In the genomic region with DNA sequence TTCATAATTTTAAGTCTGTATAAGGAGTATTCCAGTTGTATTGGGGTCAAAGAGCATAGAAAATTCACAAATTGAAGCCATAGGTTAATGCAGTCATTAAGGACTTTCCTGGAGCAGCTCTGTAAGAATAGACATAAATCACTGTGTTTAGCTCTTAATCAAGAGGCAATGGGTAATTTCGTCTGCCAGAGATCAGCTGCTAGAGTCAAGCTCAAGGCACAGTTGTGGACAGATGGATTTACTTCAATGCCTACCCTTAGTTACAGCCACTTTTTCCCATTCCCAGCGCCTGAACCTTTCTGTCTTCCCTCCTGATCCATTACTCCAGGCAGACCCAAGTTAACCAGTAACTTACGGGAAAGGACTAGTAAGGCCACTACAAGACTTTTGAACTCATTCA, we compare ENCODE assay signal across 18 cellular contexts.
"Had no signal": no experiment of that assay in that cellular context is flagged by ENCODE, and none has a peak within 500 bp of the region (broad histone marks: within the 10 kb centered on the region; RNA-seq: fewer than 3 reads in every experiment).

No MANE protein-coding gene starts in this region.

- H3K27ac ChIP-seq: psoas muscle, right lobe of liver, spleen, upper lobe of right lung had no signal

- H3K9me3 Mint-ChIP-seq: activated CD8-positive, alpha-beta T cell treated with anti-CD3 and anti-CD28 coated beads for 36 hours; activated T-cell treated with anti-CD3 and anti-CD28 coated beads, Interleukin-2, amount 50 U/mL, for 4 hours; dendritic cell treated with granulocyte-macrophage colony-stimulating factor and Interleukin-4, amounts not matched to agents 40 ng/mL and 50 ng/mL, for 4 days; effector memory CD8-positive, alpha-beta T cell; stimulated activated memory B cell treated with anti-CD40 and anti-IgM and Interleukin-4, amounts not matched to agents 10 μg/mL and 1 μg/mL and 100 μg/mL, for 72 hours had no signal

- H3K27me3 ChIP-seq: right lobe of liver, spleen, upper lobe of right lung had no signal

- H3K4me3 ChIP-seq: lung, psoas muscle, right lobe of liver, spleen, thoracic aorta, upper lobe of right lung had no signal

- H3K4me1 Mint-ChIP-seq: stimulated activated memory B cell treated with anti-CD40 and anti-IgM and Interleukin-4, amounts not matched to agents 10 μg/mL and 1 μg/mL and 100 μg/mL, for 72 hours had no signal

- H3K27me3 Mint-ChIP-seq: activated CD8-positive, alpha-beta T cell treated with anti-CD3 and anti-CD28 coated beads for 36 hours had no signal

- DNase-seq: activated CD4-positive, CD25-positive, alpha-beta regulatory T cell; activated effector memory CD4-positive, alpha-beta T cell treated with Interleukin-2 at 50 U/mL for 16 hours; activated T-cell treated with anti-CD3 and anti-CD28 coated beads, Interleukin-2, amount 50 U/mL, for 4 hours; effector memory CD8-positive, alpha-beta T cell; hippocampal formation; left colon; psoas muscle; right lobe of liver; spleen; T-helper 1 cell; T-helper 9 cell; upper lobe of right lung had no signal

- H3K4me1 ChIP-seq: psoas muscle, spleen had no signal

- H3K36me3 Mint-ChIP-seq: stimulated activated memory B cell treated with anti-CD40 and anti-IgM and Interleukin-4, amounts not matched to agents 10 μg/mL and 1 μg/mL and 100 μg/mL, for 72 hours had no signal

- H3K9me3 ChIP-seq: psoas muscle, right lobe of liver, spleen, thoracic aorta, upper lobe of right lung had no signal

- H3K4me3 Mint-ChIP-seq: activated CD8-positive, alpha-beta T cell treated with anti-CD3 and anti-CD28 coated beads for 36 hours; activated T-cell treated with anti-CD3 and anti-CD28 coated beads, Interleukin-2, amount 50 U/mL, for 4 hours; dendritic cell treated with granulocyte-macrophage colony-stimulating factor and Interleukin-4, amounts not matched to agents 40 ng/mL and 50 ng/mL, for 4 days; effector memory CD8-positive, alpha-beta T cell; mesothelial cell of epicardium; stimulated activated memory B cell treated with anti-CD40 and anti-IgM and Interleukin-4, amounts not matched to agents 10 μg/mL and 1 μg/mL and 100 μg/mL, for 72 hours had no signal

- ATAC-seq: effector memory CD8-positive, alpha-beta T cell; left colon; psoas muscle; right lobe of liver; stimulated activated memory B cell treated with anti-CD40 and anti-IgM and Interleukin-4, amounts not matched to agents 10 μg/mL and 1 μg/mL and 100 μg/mL, for 72 hours; upper lobe of right lung had no signal

- H3K27ac Mint-ChIP-seq: activated CD8-positive, alpha-beta T cell treated with anti-CD3 and anti-CD28 coated beads for 36 hours; dendritic cell treated with granulocyte-macrophage colony-stimulating factor and Interleukin-4, amounts not matched to agents 40 ng/mL and 50 ng/mL, for 4 days; effector memory CD8-positive, alpha-beta T cell; mesothelial cell of epicardium; stimulated activated memory B cell treated with anti-CD40 and anti-IgM and Interleukin-4, amounts not matched to agents 10 μg/mL and 1 μg/mL and 100 μg/mL, for 72 hours had no signal
